8 cellular contexts compared by ENCODE assay signal in genomic region chr22:36455571-36456458, GRCh38. TPM values are rescaled to one million over a fixed set of nuclear protein-coding genes. Genes with fewer than 3 reads are reported as not detected.
DNase-seq lines count a peak whose midpoint lies in the region; ATAC-seq and TF ChIP-seq lines count a peak whose summit lies in the region.

No MANE protein-coding gene starts in this region.

- peak overlapping the region; percentile 68 to 72 for H3K27ac ChIP-seq in liver (ENCODE audit: low read depth in 1 of 2, low read length in 2 of 2)

- no peaks in the 10 kb centered on the region for H3K27me3 Mint-ChIP-seq in activated T-cell treated with anti-CD3 and anti-CD28 coated beads, Interleukin-2, amount 50 U/mL, for 4 hours (ENCODE audit: low read depth)
- no peaks in the 10 kb centered on the region for H3K27me3 Mint-ChIP-seq in activated naive CD8-positive, alpha-beta T cell treated with anti-CD3 and anti-CD28 coated beads, Interleukin-2, amount 50 U/mL, for 24 hours
- H3K27me3 Mint-ChIP-seq in type B pancreatic cell = no peaks in the 10 kb centered on the region

- DNase-seq in activated T-cell treated with anti-CD3 and anti-CD28 coated beads, Interleukin-2, amount 50 U/mL, for 4 hours = no peak
- no peak for DNase-seq in activated T-cell treated with anti-CD3 and anti-CD28 coated beads, Interleukin-2, amount 50 U/mL, for 1 hour
- no peak for DNase-seq in activated naive CD8-positive, alpha-beta T cell treated with anti-CD3 and anti-CD28 coated beads, Interleukin-2, amount 50 U/mL, for 24 hours
- DNase-seq in type B pancreatic cell (ENCODE audit: extremely low spot score, unreplicated experiment) = no peak
- no peak for DNase-seq in activated CD4-positive, alpha-beta T cell treated with anti-CD3 and anti-CD28 coated beads, Interleukin-2, amount 50 U/mL, for 48 hours

- TF ChIP-seq RAD21 in liver (IDR thresholded peaks at IDR 0.05) = no peak

- 82% methylated on average over 21 of the region's 21 CpGs for WGBS in liver

- peaks cover 43% of the 10 kb centered on the region for H3K4me1 Mint-ChIP-seq in activated T-cell treated with anti-CD3 and anti-CD28 coated beads, Interleukin-2, amount 50 U/mL, for 4 hours (ENCODE audit: low read depth)
- peaks cover 43% of the 10 kb centered on the region for H3K4me1 Mint-ChIP-seq in activated naive CD8-positive, alpha-beta T cell treated with anti-CD3 and anti-CD28 coated beads, Interleukin-2, amount 50 U/mL, for 24 hours
- peaks cover 9% of the 10 kb centered on the region for H3K4me1 Mint-ChIP-seq in type B pancreatic cell (ENCODE audit: unreplicated experiment)

- H3K9me3 ChIP-seq in liver (ENCODE audit: control insufficient read depth in 4 of 4, low read length in 3 of 4) = no peaks in the 10 kb centered on the region

- no peaks in the 10 kb centered on the region for H3K27me3 ChIP-seq in liver (ENCODE audit: control insufficient read depth in 4 of 4, insufficient read depth in 4 of 4, low read length in 3 of 4)

- no peak overlapping the region for H3K4me3 ChIP-seq in liver (ENCODE audit: low read depth in 1 of 3, low read length in 3 of 3)

- no peaks in the 10 kb centered on the region for H3K36me3 ChIP-seq in liver (ENCODE audit: control insufficient read depth in 4 of 4, insufficient read depth in 3 of 4, low read depth in 1 of 4, low read length in 3 of 4)

- H3K9ac ChIP-seq in liver (ENCODE audit: low read depth in 1 of 2, low read length in 2 of 2) = peak overlapping the region; percentile 16 to 45

- peaks cover 0 to 15% (median 6%) of the 10 kb centered on the region in 4 donors for H3K4me1 ChIP-seq in liver (ENCODE audit: control insufficient read depth in 4 of 4, insufficient read depth in 4 of 4, low read length in 3 of 4)

- no peak for TF ChIP-seq CTCF in liver (IDR thresholded peaks at IDR 0.05; ENCODE audit: low read depth, low read length, missing input control)
- no peak for TF ChIP-seq CTCF in type B pancreatic cell (conservative IDR thresholded peaks at IDR 0.05)

- ATAC-seq in activated T-cell treated with anti-CD3 and anti-CD28 coated beads, Interleukin-2, amount 50 U/mL, for 4 hours = no peak
- no peak for ATAC-seq in activated naive CD8-positive, alpha-beta T cell treated with anti-CD3 and anti-CD28 coated beads, Interleukin-2, amount 50 U/mL, for 24 hours
- no peak for ATAC-seq in GM18858 (IDR thresholded peaks at IDR 0.05; ENCODE audit: unreplicated experiment)
- ATAC-seq in GM18861 (IDR thresholded peaks at IDR 0.05; ENCODE audit: unreplicated experiment) = no peak

- peak overlapping the region; percentile 83 for H3K27ac Mint-ChIP-seq in activated naive CD8-positive, alpha-beta T cell treated with anti-CD3 and anti-CD28 coated beads, Interleukin-2, amount 50 U/mL, for 24 hours
- peak overlapping the region; percentile 79 for H3K27ac Mint-ChIP-seq in type B pancreatic cell

- H3K36me3 Mint-ChIP-seq in activated T-cell treated with anti-CD3 and anti-CD28 coated beads, Interleukin-2, amount 50 U/mL, for 4 hours (ENCODE audit: insufficient read depth) = no peaks in the 10 kb centered on the region
- H3K36me3 Mint-ChIP-seq in activated naive CD8-positive, alpha-beta T cell treated with anti-CD3 and anti-CD28 coated beads, Interleukin-2, amount 50 U/mL, for 24 hours (ENCODE audit: low read depth) = no peaks in the 10 kb centered on the region
- no peaks in the 10 kb centered on the region for H3K36me3 Mint-ChIP-seq in type B pancreatic cell

- H3K4me3 Mint-ChIP-seq in activated T-cell treated with anti-CD3 and anti-CD28 coated beads, Interleukin-2, amount 50 U/mL, for 4 hours = peak overlapping the region; percentile 73
- peak overlapping the region; percentile 58 for H3K4me3 Mint-ChIP-seq in activated naive CD8-positive, alpha-beta T cell treated with anti-CD3 and anti-CD28 coated beads, Interleukin-2, amount 50 U/mL, for 24 hours
- peak overlapping the region; percentile 77 for H3K4me3 Mint-ChIP-seq in type B pancreatic cell

- no peaks in the 10 kb centered on the region for H3K9me3 Mint-ChIP-seq in activated T-cell treated with anti-CD3 and anti-CD28 coated beads, Interleukin-2, amount 50 U/mL, for 4 hours
- no peaks in the 10 kb centered on the region for H3K9me3 Mint-ChIP-seq in activated naive CD8-positive, alpha-beta T cell treated with anti-CD3 and anti-CD28 coated beads, Interleukin-2, amount 50 U/mL, for 24 hours
- no peaks in the 10 kb centered on the region for H3K9me3 Mint-ChIP-seq in type B pancreatic cell

TF ChIP-seq in liver, 16 proteins besides CTCF, POLR2A, EP300 and RAD21:
- TF ChIP-seq REST (IDR thresholded peaks at IDR 0.05) (no peak), HNF4G (IDR thresholded peaks at IDR 0.05) (no peak), ZBTB33 (IDR thresholded peaks at IDR 0.05) (no peak)
- TF ChIP-seq, protein P1, sequence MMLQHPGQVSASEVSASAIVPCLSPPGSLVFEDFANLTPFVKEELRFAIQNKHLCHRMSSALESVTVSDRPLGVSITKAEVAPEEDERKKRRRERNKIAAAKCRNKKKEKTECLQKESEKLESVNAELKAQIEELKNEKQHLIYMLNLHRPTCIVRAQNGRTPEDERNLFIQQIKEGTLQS (IDR thresholded peaks at IDR 0.05) = no peak

RNA-seq across cellular contexts. Expression of gene TXN2, which starts 25.6 kb away (rescaled TPM):
- total RNA-seq in activated T-cell treated with anti-CD3 and anti-CD28 coated beads, Interleukin-2, amount 50 U/mL, for 4 hours = 100 to 1,000 TPM; 108 to 114 (median 113) TPM
- total RNA-seq in liver (10 to 100 TPM; 27.5 to 32.7 TPM), type B pancreatic cell (ENCODE audit: low replicate concordance) (73.4 and 77.2 TPM in 2 replicates)
- polyA plus RNA-seq in liver = 100 to 1,000 TPM; 114 to 154 TPM

RNA-seq across cellular contexts. Expression of gene FOXRED2, which starts 51.0 kb away (rescaled TPM):
- total RNA-seq in activated T-cell treated with anti-CD3 and anti-CD28 coated beads, Interleukin-2, amount 50 U/mL, for 4 hours = 10 to 100 TPM; 28.0 to 38.0 (median 36.5) TPM
- 10 to 100 TPM in 1 of 2 donors, 1 to 10 TPM in 1; 9.0 to 15.0 TPM for total RNA-seq in liver
- 1 to 10 TPM; 5.1 to 5.6 TPM for polyA plus RNA-seq in liver
- total RNA-seq in type B pancreatic cell (ENCODE audit: low replicate concordance) = 20.6 and 38.8 TPM in 2 replicates
